In genomic region chr9:34151398-34151797, GRCh38 we compare ENCODE assay signal across 24 cellular contexts. TPM values are rescaled to one million over a fixed set of nuclear protein-coding genes. Genes with fewer than 3 reads are reported as not detected.
A peak's percentile ranks its signal among the peaks of the same experiment; 100 is the strongest.
DNase-seq lines count a peak whose midpoint lies in the region; ATAC-seq, FAIRE-seq and TF ChIP-seq lines count a peak whose summit lies in the region.
"Had no signal": no experiment of that assay in that cellular context is flagged by ENCODE, and none has a peak within 500 bp of the region (broad histone marks: within the 10 kb centered on the region; RNA-seq: fewer than 3 reads in every experiment).

No MANE protein-coding gene starts in this region.

- peaks cover 3% of the 10 kb centered on the region for H3K27me3 Mint-ChIP-seq in stimulated activated naive CD8-positive, alpha-beta T cell treated with anti-CD3 and anti-CD28 coated beads, Interleukin-15, Interleukin-2, amounts not matched to agents 100 ng/mL and 50 ng/mL, for 24 hours
- peaks cover 8% of the 10 kb centered on the region for H3K27me3 Mint-ChIP-seq in stimulated activated naive CD8-positive, alpha-beta T cell treated with anti-CD3 and anti-CD28 coated beads, Interleukin-15, amount 100 ng/mL, for 72 hours
- H3K27me3 Mint-ChIP-seq in neural progenitor cell (ENCODE audit: insufficient read depth, low read depth): peaks cover 3% of the 10 kb centered on the region

- H3K4me3 ChIP-seq in K562 (peak overlapping the region; percentile 8), neural progenitor cell (no peak overlapping the region), Karpas-422 (ENCODE audit: low read length) (no peak overlapping the region), BE2C (ENCODE audit: low read depth, low read length) (no peak overlapping the region)

- DNase-seq in stimulated activated naive CD8-positive, alpha-beta T cell treated with anti-CD3 and anti-CD28 coated beads, Interleukin-15, amount 100 ng/mL, for 72 hours: no peak
- DNase-seq in K562 (ENCODE audit: extremely low read depth in 1 of 4, low spot score in 3 of 4) (peak in 3 of 4 experiments; percentile 37 to 64 (median 37)), neural progenitor cell (ENCODE audit: low spot score) (no peak), DMS53 treated with DMSO at 0.1 percent for 48 hours (lab: John Stamatoyannopoulos, UW; ENCODE audit: unreplicated experiment) (no peak), Karpas-422 (no peak), BE2C (no peak)
- DNase-seq: DMS153, H9, NCI-H1092 treated with DMSO at 0.1 percent for 48 hours, NCI-H1436, NCI-H187, NCI-H2081 treated with DMSO at 0.1 percent for 48 hours, NCI-H2171, NCI-H226, NCI-H510A, NCI-H69, PC-3, SK-N-SH had no signal

- H3K27me3 ChIP-seq in K562 (ENCODE audit: control insufficient read depth in 2 of 2, insufficient read depth in 2 of 2, low read length in 2 of 2): no peaks in the 10 kb centered on the region
- no peaks in the 10 kb centered on the region for H3K27me3 ChIP-seq in neural progenitor cell
- no peaks in the 10 kb centered on the region for H3K27me3 ChIP-seq in Karpas-422 (ENCODE audit: low read length)
- no peaks in the 10 kb centered on the region for H3K27me3 ChIP-seq in BE2C

- TF ChIP-seq CTCF in K562 (IDR thresholded peaks at IDR 0.05 in 2 of 3, conservative IDR thresholded peaks at IDR 0.05 in 1 of 3; ENCODE audit: insufficient read depth in 2 of 3, low read depth in 1 of 3, low read length in 3 of 3) (no peak), neural progenitor cell (IDR thresholded peaks at IDR 0.05) (no peak), BE2C (IDR thresholded peaks at IDR 0.05; ENCODE audit: low read depth, low read length) (no peak)

- POLR2A ChIA-PET in K562 (lab: Yijun Ruan, JAX): interaction anchor here (0.6 to 2.6 kb wide), 9 partner anchors 9 to 245 kb away, joined by 3 to 11 read pairs (median 4); partner anchors contain the start of genes DCAF12 and UBAP1

- intact Hi-C loops in K562 (cut with micrococcal nuclease): no loop called here

- WGBS in K562 (ENCODE audit: insufficient coverage, low coverage, missing lambda C conversion rate): 0% methylated on average over 4 of the region's 4 CpGs

- BruUV-seq in K562 (replicated peaks; lab: Mats Ljungman, UMichigan): no TSS peak

- H2AFZ ChIP-seq in K562 (ENCODE audit: low read depth, low read length) (peak overlapping the region; percentile 96), neural progenitor cell (replicated peaks) (peak overlapping the region; percentile 57), Karpas-422 (ENCODE audit: low read length) (no peak overlapping the region)

- H3K27ac Mint-ChIP-seq in stimulated activated naive CD8-positive, alpha-beta T cell treated with anti-CD3 and anti-CD28 coated beads, Interleukin-15, Interleukin-2, amounts not matched to agents 100 ng/mL and 50 ng/mL, for 24 hours: peak overlapping the region; percentile 19
- H3K27ac Mint-ChIP-seq in stimulated activated naive CD8-positive, alpha-beta T cell treated with anti-CD3 and anti-CD28 coated beads, Interleukin-15, amount 100 ng/mL, for 72 hours: no peak overlapping the region
- no peak overlapping the region for H3K27ac Mint-ChIP-seq in neural progenitor cell
- H3K27ac Mint-ChIP-seq: B cell, CD14-positive monocyte had no signal

- no peak for TF ChIP-seq RAD21 in K562 (CRISPR knock-in tag; conservative IDR thresholded peaks at IDR 0.05 in 1 of 2, IDR thresholded peaks at IDR 0.05 in 1 of 2)

- H3K79me2 ChIP-seq in K562 (ENCODE audit: control insufficient read depth, insufficient read depth, low read length): no peaks in the 10 kb centered on the region
- H3K79me2 ChIP-seq in neural progenitor cell (ENCODE audit: low read depth): no peaks in the 10 kb centered on the region
- no peaks in the 10 kb centered on the region for H3K79me2 ChIP-seq in Karpas-422 (ENCODE audit: low read length)

- CTCF ChIA-PET in K562 (lab: Yijun Ruan, JAX; ENCODE audit: low intra/inter-chr PET ratio): no interaction called here

- H3K36me3 ChIP-seq in K562 (ENCODE audit: control insufficient read depth, insufficient read depth, low read length) (no peaks in the 10 kb centered on the region), neural progenitor cell (no peaks in the 10 kb centered on the region), Karpas-422 (ENCODE audit: insufficient read depth, low read length) (no peaks in the 10 kb centered on the region), BE2C (no peaks in the 10 kb centered on the region)

- peak overlapping the region; percentile 79 to 83; a peak in 3 of 4 replicates for H3K9ac ChIP-seq in K562 (ENCODE audit: insufficient read depth in 1 of 2, low read depth in 2 of 2, low read length in 2 of 2)
- no peak overlapping the region for H3K9ac ChIP-seq in neural progenitor cell
- no peak overlapping the region for H3K9ac ChIP-seq in Karpas-422 (ENCODE audit: low read length)
- H3K9ac ChIP-seq: KMS-11, SK-N-SH had no signal

- TF ChIP-seq POLR2A in K562 (conservative IDR thresholded peaks at IDR 0.05): no peak

- FAIRE-seq in K562 (lab: Jason Lieb, UNC): peak; percentile 83
- FAIRE-seq: GM18507 had no signal

- no peaks in the 10 kb centered on the region for H3F3A ChIP-seq in neural progenitor cell (ENCODE audit: low read depth)

- H3K4me1 ChIP-seq in K562 (replicated peaks in 1 of 2; ENCODE audit: control insufficient read depth in 2 of 2, insufficient read depth in 2 of 2, low read length in 2 of 2) (peaks cover 29 to 38% of the 10 kb centered on the region in 2 experiments), neural progenitor cell (no peaks in the 10 kb centered on the region), Karpas-422 (ENCODE audit: low read length) (peaks cover 12% of the 10 kb centered on the region), BE2C (no peaks in the 10 kb centered on the region)

- no peak overlapping the region for H3K4me3 Mint-ChIP-seq in stimulated activated naive CD8-positive, alpha-beta T cell treated with anti-CD3 and anti-CD28 coated beads, Interleukin-15, Interleukin-2, amounts not matched to agents 100 ng/mL and 50 ng/mL, for 24 hours
- no peak overlapping the region for H3K4me3 Mint-ChIP-seq in stimulated activated naive CD8-positive, alpha-beta T cell treated with anti-CD3 and anti-CD28 coated beads, Interleukin-15, amount 100 ng/mL, for 72 hours
- H3K4me3 Mint-ChIP-seq in neural progenitor cell: no peak overlapping the region
- H3K4me3 Mint-ChIP-seq: B cell, CD14-positive monocyte, H9 had no signal

- H4K20me1 ChIP-seq in K562 (replicated peaks; ENCODE audit: control insufficient read depth, insufficient read depth, low read length): no peaks in the 10 kb centered on the region
- H4K20me1 ChIP-seq in neural progenitor cell (ENCODE audit: low read depth): no peaks in the 10 kb centered on the region
- H4K20me1 ChIP-seq in Karpas-422 (ENCODE audit: insufficient read depth, low read depth, low read length): no peaks in the 10 kb centered on the region

- in situ Hi-C loops in K562 (cut with MboI): no loop called here

- no peaks in the 10 kb centered on the region for H3K36me3 Mint-ChIP-seq in stimulated activated naive CD8-positive, alpha-beta T cell treated with anti-CD3 and anti-CD28 coated beads, Interleukin-15, Interleukin-2, amounts not matched to agents 100 ng/mL and 50 ng/mL, for 24 hours (ENCODE audit: low read depth)
- H3K36me3 Mint-ChIP-seq in neural progenitor cell: no peaks in the 10 kb centered on the region
- H3K36me3 Mint-ChIP-seq: CD14-positive monocyte had no signal

- H3K9me2 ChIP-seq in Karpas-422 (replicated peaks; ENCODE audit: insufficient read depth, low read length): no peaks in the 10 kb centered on the region
- H3K9me2 ChIP-seq: SK-N-SH had no signal

- H3K4me2 ChIP-seq in K562 (ENCODE audit: insufficient read depth, low read length): peak overlapping the region; percentile 87
- no peak overlapping the region for H3K4me2 ChIP-seq in neural progenitor cell
- no peak overlapping the region for H3K4me2 ChIP-seq in Karpas-422 (ENCODE audit: low read depth, low read length, poor library complexity, severe bottlenecking)
- H3K4me2 ChIP-seq: KMS-11, SK-N-SH had no signal

- H3K27ac ChIP-seq in K562 (ENCODE audit: extremely low read depth, low read depth, low read length): peak overlapping the region; percentile 98
- H3K27ac ChIP-seq in neural progenitor cell: no peak overlapping the region
- no peak overlapping the region for H3K27ac ChIP-seq in Karpas-422 (ENCODE audit: low read length)
- H3K27ac ChIP-seq: 22Rv1, KMS-11 had no signal

- no peak for TF ChIP-seq EP300 in K562 (IDR thresholded peaks at IDR 0.05; ENCODE audit: low read length)

- no peaks in the 10 kb centered on the region for H3K9me3 Mint-ChIP-seq in stimulated activated naive CD8-positive, alpha-beta T cell treated with anti-CD3 and anti-CD28 coated beads, Interleukin-15, Interleukin-2, amounts not matched to agents 100 ng/mL and 50 ng/mL, for 24 hours
- H3K9me3 Mint-ChIP-seq in stimulated activated naive CD8-positive, alpha-beta T cell treated with anti-CD3 and anti-CD28 coated beads, Interleukin-15, amount 100 ng/mL, for 72 hours: no peaks in the 10 kb centered on the region
- no peaks in the 10 kb centered on the region for H3K9me3 Mint-ChIP-seq in neural progenitor cell
- H3K9me3 Mint-ChIP-seq: H9 had no signal

- no peaks in the 10 kb centered on the region for H3K4me1 Mint-ChIP-seq in stimulated activated naive CD8-positive, alpha-beta T cell treated with anti-CD3 and anti-CD28 coated beads, Interleukin-15, Interleukin-2, amounts not matched to agents 100 ng/mL and 50 ng/mL, for 24 hours (ENCODE audit: low read depth)
- no peaks in the 10 kb centered on the region for H3K4me1 Mint-ChIP-seq in stimulated activated naive CD8-positive, alpha-beta T cell treated with anti-CD3 and anti-CD28 coated beads, Interleukin-15, amount 100 ng/mL, for 72 hours
- H3K4me1 Mint-ChIP-seq in neural progenitor cell: peaks cover 5% of the 10 kb centered on the region
- H3K4me1 Mint-ChIP-seq: B cell had no signal

- H3K9me1 ChIP-seq in K562 (ENCODE audit: control insufficient read depth, insufficient read depth, low read length): no peaks in the 10 kb centered on the region

- ATAC-seq in stimulated activated naive CD8-positive, alpha-beta T cell treated with anti-CD3 and anti-CD28 coated beads, Interleukin-15, amount 100 ng/mL, for 72 hours: no peak
- ATAC-seq in K562: peak; percentile 53
- ATAC-seq: PC-3 had no signal

- H3K9me3 ChIP-seq in K562 (replicated peaks; ENCODE audit: control insufficient read depth, insufficient read depth, low read depth, low read length) (no peaks in the 10 kb centered on the region), neural progenitor cell (ENCODE audit: low read depth) (no peaks in the 10 kb centered on the region), Karpas-422 (ENCODE audit: low read length) (no peaks in the 10 kb centered on the region), BE2C (no peaks in the 10 kb centered on the region)
- H3K9me3 ChIP-seq: SK-N-SH had no signal

RNA-seq across cellular contexts. Expression of gene DCAF12, which starts 24.9 kb away (rescaled TPM):
- 36.9 and 67.4 TPM in 2 replicates for total RNA-seq in K562 (2011; cell fraction: chromatin; rRNA removed; ENCODE audit: low replicate concordance)
- 27.3 and 27.6 TPM in 2 replicates for total RNA-seq in K562 (2011; cell fraction: nucleolus; rRNA removed)
- total RNA-seq in K562 (2011; cell fraction: nucleoplasm; rRNA removed): 38.6 and 45.7 TPM in 2 replicates
- total RNA-seq in K562 (2014; rRNA removed) (17.3 and 20.9 TPM in 2 replicates), K562 (2014; rRNA removed; fragmentation: Illumina TruSeq; extraction: Trizol) (32.5 and 35.7 TPM in 2 replicates), K562 (2015; rRNA removed; fragmentation: Illumina TruSeq; extraction: Trizol) (29.6 and 30.8 TPM in 2 replicates), K562 (2021) (38.2 and 42.7 TPM in 2 replicates), neural progenitor cell (ENCODE audit: low replicate concordance) (37.6 and 41.0 TPM in 2 replicates)
- polyA plus RNA-seq in K562 (2011; rRNA removed) (59.6 and 67.8 TPM in 2 replicates), K562 (2014; fragmentation: Illumina TruSeq; extraction: Trizol) (48.6 and 52.8 TPM in 2 replicates), K562 (2014; fragmentation: Nextera tagmentation; extraction: Ambion mirVana) (10 to 100 TPM; 10.9 to 11.6 TPM), K562 (2014; rRNA removed) (29.9 and 32.2 TPM in 2 replicates)
- polyA plus RNA-seq in K562 (2011; cell fraction: cytosol; rRNA removed): 38.6 and 51.2 TPM in 2 replicates
- polyA plus RNA-seq in K562 (2011; cell fraction: nucleus; rRNA removed): 32.6 and 35.4 TPM in 2 replicates
- 26.1 and 26.8 TPM in 2 replicates for polyA plus RNA-seq in K562 (2012)
- 89.8 and 96.2 TPM in 2 replicates for polyA minus RNA-seq in K562 (2011; rRNA and poly(A)+ RNA removed)
- 29.1 and 35.7 TPM in 2 replicates for polyA minus RNA-seq in K562 (2011; cell fraction: cytosol; rRNA and poly(A)+ RNA removed)
- polyA minus RNA-seq in K562 (2011; cell fraction: nucleus; rRNA and poly(A)+ RNA removed): 16.0 and 26.4 TPM in 2 replicates
- total RNA-seq in Karpas-422 (2014; rRNA removed; shearing (Covaris generic); ENCODE audit: low replicate concordance): 56.7 and 86.3 TPM in 2 replicates
- 21.9 TPM for polyA plus RNA-seq in BE2C (2012; ENCODE audit: insufficient read depth, insufficient read length, low read depth)

RNA-seq across cellular contexts. Expression of gene UBAP1, which starts 27.4 kb away (rescaled TPM):
- total RNA-seq in K562 (2011; cell fraction: chromatin; rRNA removed; ENCODE audit: low replicate concordance): 22.6 and 29.0 TPM in 2 replicates
- 15.2 and 15.3 TPM in 2 replicates for total RNA-seq in K562 (2011; cell fraction: nucleolus; rRNA removed)
- total RNA-seq in K562 (2011; cell fraction: nucleoplasm; rRNA removed): 17.5 and 19.2 TPM in 2 replicates
- total RNA-seq in K562 (2014; rRNA removed) (9.4 and 12.5 TPM in 2 replicates), K562 (2014; rRNA removed; fragmentation: Illumina TruSeq; extraction: Trizol) (14.9 and 15.0 TPM in 2 replicates), K562 (2015; rRNA removed; fragmentation: Illumina TruSeq; extraction: Trizol) (16.1 and 16.7 TPM in 2 replicates), K562 (2021) (16.5 and 16.6 TPM in 2 replicates), neural progenitor cell (ENCODE audit: low replicate concordance) (21.7 and 24.0 TPM in 2 replicates)
- polyA plus RNA-seq in K562 (2011; rRNA removed) (33.4 and 33.7 TPM in 2 replicates), K562 (2014; fragmentation: Illumina TruSeq; extraction: Trizol) (24.9 and 28.9 TPM in 2 replicates), K562 (2014; fragmentation: Nextera tagmentation; extraction: Ambion mirVana) (1 to 10 TPM; 1.3 to 1.5 TPM), K562 (2014; rRNA removed) (18.3 and 21.6 TPM in 2 replicates)
- 27.3 and 28.0 TPM in 2 replicates for polyA plus RNA-seq in K562 (2011; cell fraction: cytosol; rRNA removed)
- polyA plus RNA-seq in K562 (2011; cell fraction: nucleus; rRNA removed): 13.0 and 15.9 TPM in 2 replicates
- 15.6 and 16.1 TPM in 2 replicates for polyA plus RNA-seq in K562 (2012)
- polyA minus RNA-seq in K562 (2011; rRNA and poly(A)+ RNA removed): 22.4 and 29.5 TPM in 2 replicates
- polyA minus RNA-seq in K562 (2011; cell fraction: cytosol; rRNA and poly(A)+ RNA removed): 13.3 and 14.4 TPM in 2 replicates
- 4.0 and 8.6 TPM in 2 replicates for polyA minus RNA-seq in K562 (2011; cell fraction: nucleus; rRNA and poly(A)+ RNA removed)
- 18.3 and 22.6 TPM in 2 replicates for total RNA-seq in Karpas-422 (2014; rRNA removed; shearing (Covaris generic); ENCODE audit: low replicate concordance)
- polyA plus RNA-seq in BE2C (2012; ENCODE audit: insufficient read depth, insufficient read length, low read depth): 40.0 TPM

Comparison
In these comparisons a context has a peak if more than half of its experiments do, and no peak if none do; other contexts are left out.
1. DNase-seq: peak in K562 (3 of 4); none in stimulated activated naive CD8-positive, alpha-beta T cell treated with anti-CD3 and anti-CD28 coated beads, Interleukin-15, amount 100 ng/mL, for 72 hours (0 of 2), neural progenitor cell (single experiment), DMS53 treated with DMSO at 0.1 percent for 48 hours (single experiment), Karpas-422 (single experiment) and BE2C (single experiment).
2. H3K9ac ChIP-seq: peak in K562 (2 of 2); none in neural progenitor cell (single experiment) and Karpas-422 (single experiment).